Comparison of ENCODE assay signal across 26 cellular contexts in genomic region chr3:9020396-9020795, GRCh38.
"Had no signal": no experiment of that assay in that cellular context is flagged by ENCODE, and none has a peak within 500 bp of the region (broad histone marks: within the 10 kb centered on the region; RNA-seq: fewer than 3 reads in every experiment).

No MANE protein-coding gene starts in this region.

- H3K36me3 ChIP-seq: colonic mucosa, left ventricle myocardium inferior, pancreas, right atrium auricular region had no signal

- H3K9me3 ChIP-seq: colonic mucosa, esophagus muscularis mucosa, gastroesophageal sphincter, left ventricle myocardium inferior, pancreas, psoas muscle, right atrium auricular region, stomach, suprapubic skin, tibial nerve had no signal

- DNase-seq: activated CD4-positive, alpha-beta memory T cell treated with anti-CD3 and anti-CD28 coated beads, Interleukin-2, amount 10 ng/mL, durations not matched to agents 7 days and 5 days; activated CD4-positive, alpha-beta T cell treated with anti-CD3 and anti-CD28 coated beads, Interleukin-2, amount 10 ng/mL, durations not matched to agents 24 days and 14 days; activated effector memory CD4-positive, alpha-beta T cell treated with Interleukin-2 at 50 U/mL for 16 hours; activated naive CD4-positive, alpha-beta T cell treated with anti-CD3 and anti-CD28 coated beads for 36 hours; activated naive CD8-positive, alpha-beta T cell treated with anti-CD3 and anti-CD28 coated beads, Interleukin-2, amount 10 ng/mL, durations not matched to agents 7 days and 5 days; activated T-cell treated with anti-CD3 and anti-CD28 coated beads, Interleukin-2, amount 50 U/mL, for 72 hours; central memory CD4-positive, alpha-beta T cell; colonic mucosa; dorsolateral prefrontal cortex; head of caudate nucleus; hypothalamus; left ventricle myocardium inferior; mammary epithelial cell; naive B cell; pancreas; psoas muscle; stimulated activated CD4-positive, alpha-beta T cell treated with anti-CD3 and anti-CD28 coated beads, Interleukin-1b, Interleukin-23, amount 100 ng/mL, for 48 hours; stomach; T-cell had no signal

- H3K4me1 ChIP-seq: colonic mucosa, psoas muscle, suprapubic skin, tibial nerve had no signal

- H3K27me3 ChIP-seq: colonic mucosa, esophagus muscularis mucosa, gastroesophageal sphincter, pancreas, right atrium auricular region, stomach, suprapubic skin, tibial nerve had no signal

- ATAC-seq: activated CD4-positive, CD25-positive, alpha-beta regulatory T cell treated with anti-CD3 and anti-CD28 coated beads, Interleukin-2, amount 50 U/mL, for 24 hours; activated T-cell treated with anti-CD3 and anti-CD28 coated beads, Interleukin-2, amount 50 U/mL, for 72 hours; gastroesophageal sphincter; psoas muscle; T-cell had no signal

- H3K27ac ChIP-seq: colonic mucosa, esophagus muscularis mucosa, gastroesophageal sphincter, left ventricle myocardium inferior, pancreas, psoas muscle, suprapubic skin, tibial nerve, VCaP had no signal

- H3K4me3 ChIP-seq: colonic mucosa, dorsolateral prefrontal cortex, esophagus muscularis mucosa, gastroesophageal sphincter, left ventricle myocardium inferior, pancreas, psoas muscle, right atrium auricular region, stomach, suprapubic skin, tibial nerve had no signal
